13 cellular contexts compared by ENCODE assay signal in genomic region chr7:158776474-158776873, GRCh38. TPM values are rescaled to one million over a fixed set of nuclear protein-coding genes. Genes with fewer than 3 reads are reported as not detected.
A peak's percentile ranks its signal among the peaks of the same experiment; 100 is the strongest.
DNase-seq lines count a peak whose midpoint lies in the region; ATAC-seq and TF ChIP-seq lines count a peak whose summit lies in the region.
"Had no signal": no experiment of that assay in that cellular context is flagged by ENCODE, and none has a peak within 500 bp of the region (broad histone marks: within the 10 kb centered on the region; RNA-seq: fewer than 3 reads in every experiment).

No MANE protein-coding gene starts in this region.

- H3K4me1 Mint-ChIP-seq in activated CD8-positive, alpha-beta T cell treated with anti-CD3 and anti-CD28 coated beads, Interleukin-2, amount 10 ng/mL, durations not matched to agents 7 days and 5 days (ENCODE audit: low read depth), result peaks cover 15% of the 10 kb centered on the region
- H3K4me1 Mint-ChIP-seq in activated CD8-positive, alpha-beta T cell treated with anti-CD3 and anti-CD28 coated beads for 36 hours (ENCODE audit: low read depth), result peaks cover 36% of the 10 kb centered on the region
- H3K4me1 Mint-ChIP-seq in T-helper 17 cell, result peaks cover 18% of the 10 kb centered on the region
- H3K4me1 Mint-ChIP-seq in mesothelial cell of epicardium, result peaks cover 12% of the 10 kb centered on the region

- CTCF ChIA-PET in activated CD8-positive, alpha-beta T cell treated with anti-CD3 and anti-CD28 coated beads, Interleukin-2, amount 10 ng/mL, durations not matched to agents 7 days and 5 days (lab: Charles Lee), result interaction anchor here (0.6 kb wide), 1 partner anchor 9 kb away, joined by 3 read pairs; no protein-coding TSS in a partner anchor
- CTCF ChIA-PET in activated CD8-positive, alpha-beta T cell treated with anti-CD3 and anti-CD28 coated beads for 36 hours (lab: Charles Lee), result no interaction called here

- TF ChIP-seq EP300 in ovary (IDR thresholded peaks at IDR 0.05), result no peak

- H3K27me3 Mint-ChIP-seq in activated CD8-positive, alpha-beta T cell treated with anti-CD3 and anti-CD28 coated beads, Interleukin-2, amount 10 ng/mL, durations not matched to agents 7 days and 5 days (ENCODE audit: low read depth), result no peaks in the 10 kb centered on the region
- no peaks in the 10 kb centered on the region for H3K27me3 Mint-ChIP-seq in activated CD8-positive, alpha-beta T cell treated with anti-CD3 and anti-CD28 coated beads for 36 hours
- H3K27me3 Mint-ChIP-seq in T-helper 17 cell (no peaks in the 10 kb centered on the region), mesothelial cell of epicardium (ENCODE audit: low read depth) (no peaks in the 10 kb centered on the region)

- no peak for TF ChIP-seq POLR2A in ovary (IDR thresholded peaks at IDR 0.05)

- H3K27ac ChIP-seq in thymus (ENCODE audit: low read depth), result peak overlapping the region; percentile 18
- H3K27ac ChIP-seq in ovary, result no peak overlapping the region
- H3K27ac ChIP-seq in lower lobe of right lung, result no peak overlapping the region
- H3K27ac ChIP-seq: A549 had no signal

- no peaks in the 10 kb centered on the region for H3K27me3 ChIP-seq in thymus (ENCODE audit: control insufficient read depth, insufficient read depth)
- H3K27me3 ChIP-seq in ovary, result no peaks in the 10 kb centered on the region
- H3K27me3 ChIP-seq in lower lobe of right lung (ENCODE audit: low read depth), result no peaks in the 10 kb centered on the region

- H3K9me3 ChIP-seq in T-helper 17 cell (ENCODE audit: control insufficient read depth, low read length, poor library complexity, severe bottlenecking), result no peaks in the 10 kb centered on the region
- H3K9me3 ChIP-seq in thymus (ENCODE audit: control insufficient read depth), result no peaks in the 10 kb centered on the region
- no peaks in the 10 kb centered on the region for H3K9me3 ChIP-seq in ovary
- H3K9me3 ChIP-seq in lower lobe of right lung, result no peaks in the 10 kb centered on the region
- H3K9me3 ChIP-seq: A549 had no signal

- 91% methylated on average over 3 of the region's 3 CpGs for WGBS in thymus
- 90 to 96% (median 91%) methylated on average over 3 of the region's 3 CpGs for WGBS in ovary, 3 donors

- H3K36me3 ChIP-seq in thymus (ENCODE audit: control insufficient read depth, insufficient read depth) (peaks cover 27% of the 10 kb centered on the region), ovary (no peaks in the 10 kb centered on the region), lower lobe of right lung (peaks cover 58% of the 10 kb centered on the region)

- peaks cover 12% of the 10 kb centered on the region for H3K4me1 ChIP-seq in thymus (ENCODE audit: control insufficient read depth, insufficient read depth, low read length)
- H3K4me1 ChIP-seq in ovary (ENCODE audit: insufficient read depth), result peaks cover 6% of the 10 kb centered on the region
- peaks cover 21% of the 10 kb centered on the region for H3K4me1 ChIP-seq in lower lobe of right lung
- H3K4me1 ChIP-seq: A549 had no signal

- no peak for TF ChIP-seq CTCF in activated CD8-positive, alpha-beta T cell treated with anti-CD3 and anti-CD28 coated beads for 36 hours (IDR thresholded peaks at IDR 0.05)
- no peak for TF ChIP-seq CTCF in ovary (IDR thresholded peaks at IDR 0.05)
- no peak for TF ChIP-seq CTCF in lower lobe of right lung (IDR thresholded peaks at IDR 0.05)
- TF ChIP-seq CTCF in mesothelial cell of epicardium (IDR thresholded peaks at IDR 0.05; ENCODE audit: unreplicated experiment), result no peak

- H3K27ac Mint-ChIP-seq in activated CD8-positive, alpha-beta T cell treated with anti-CD3 and anti-CD28 coated beads, Interleukin-2, amount 10 ng/mL, durations not matched to agents 7 days and 5 days, result peak overlapping the region; percentile 10
- H3K27ac Mint-ChIP-seq in activated CD8-positive, alpha-beta T cell treated with anti-CD3 and anti-CD28 coated beads for 36 hours, result no peak overlapping the region
- H3K27ac Mint-ChIP-seq in T-helper 17 cell (peak overlapping the region; percentile 91), mesothelial cell of epicardium (no peak overlapping the region)
- H3K27ac Mint-ChIP-seq: HFFc6 had no signal

- POLR2A ChIA-PET in activated CD8-positive, alpha-beta T cell treated with anti-CD3 and anti-CD28 coated beads, Interleukin-2, amount 10 ng/mL, durations not matched to agents 7 days and 5 days (lab: Charles Lee), result interaction anchor here (0.8 to 0.9 kb wide), 2 partner anchors 18 to 53 kb away, joined by 3 read pairs; partner anchors contain the start of gene ESYT2
- POLR2A ChIA-PET in activated CD8-positive, alpha-beta T cell treated with anti-CD3 and anti-CD28 coated beads for 36 hours (lab: Charles Lee), result no interaction called here

- no peak overlapping the region for H3K4me3 ChIP-seq in thymus (ENCODE audit: low read length)
- H3K4me3 ChIP-seq in ovary, result no peak overlapping the region
- no peak overlapping the region for H3K4me3 ChIP-seq in lower lobe of right lung
- H3K4me3 ChIP-seq: A549 had no signal

- DNase-seq in activated CD8-positive, alpha-beta T cell treated with anti-CD3 and anti-CD28 coated beads, Interleukin-2, amount 10 ng/mL, durations not matched to agents 7 days and 5 days, result no peak
- no peak for DNase-seq in activated CD8-positive, alpha-beta T cell treated with anti-CD3 and anti-CD28 coated beads for 36 hours
- DNase-seq in T-helper 17 cell, result no peak
- DNase-seq in left colon, result no peak
- DNase-seq in ovary, result no peak
- DNase-seq in lower lobe of right lung, result no peak
- DNase-seq in mesothelial cell of epicardium (ENCODE audit: low spot score in 2 of 2, unreplicated experiment in 2 of 2), result no peak
- DNase-seq: Calu3, DMS 273 treated with DMSO at 0.1 percent for 48 hours, HCEC 1CT, HFFc6 had no signal

- intact Hi-C loops in activated CD8-positive, alpha-beta T cell treated with anti-CD3 and anti-CD28 coated beads for 36 hours (cut with micrococcal nuclease), result no loop called here
- intact Hi-C loops in left colon (cut with DNase I, micrococcal nuclease), result loop anchor here in 1 of 2 donors (10.0 kb wide), 1 partner anchor 88 kb away; no protein-coding TSS in a partner anchor
- intact Hi-C loops in ovary (cut with DNase I), result no loop called here
- intact Hi-C loops in lower lobe of right lung (cut with DNase I), result no loop called here

- peaks cover 53% of the 10 kb centered on the region for H3K36me3 Mint-ChIP-seq in activated CD8-positive, alpha-beta T cell treated with anti-CD3 and anti-CD28 coated beads, Interleukin-2, amount 10 ng/mL, durations not matched to agents 7 days and 5 days (ENCODE audit: low read depth)
- peaks cover 43% of the 10 kb centered on the region for H3K36me3 Mint-ChIP-seq in activated CD8-positive, alpha-beta T cell treated with anti-CD3 and anti-CD28 coated beads for 36 hours (ENCODE audit: low read depth)
- peaks cover 2% of the 10 kb centered on the region for H3K36me3 Mint-ChIP-seq in T-helper 17 cell (ENCODE audit: low read depth)
- peaks cover 5% of the 10 kb centered on the region for H3K36me3 Mint-ChIP-seq in mesothelial cell of epicardium

- ATAC-seq in activated CD8-positive, alpha-beta T cell treated with anti-CD3 and anti-CD28 coated beads, Interleukin-2, amount 10 ng/mL, durations not matched to agents 7 days and 5 days, result no peak
- ATAC-seq in activated CD8-positive, alpha-beta T cell treated with anti-CD3 and anti-CD28 coated beads for 36 hours, result no peak
- ATAC-seq in T-helper 17 cell (no peak), left colon (peak; percentile 66), lower lobe of right lung (no peak)
- ATAC-seq: A549 had no signal

- H3K4me3 Mint-ChIP-seq in activated CD8-positive, alpha-beta T cell treated with anti-CD3 and anti-CD28 coated beads, Interleukin-2, amount 10 ng/mL, durations not matched to agents 7 days and 5 days, result no peak overlapping the region
- H3K4me3 Mint-ChIP-seq in activated CD8-positive, alpha-beta T cell treated with anti-CD3 and anti-CD28 coated beads for 36 hours, result no peak overlapping the region
- H3K4me3 Mint-ChIP-seq in T-helper 17 cell (peak overlapping the region; percentile 56), mesothelial cell of epicardium (no peak overlapping the region)
- H3K4me3 Mint-ChIP-seq: HFFc6 had no signal

- H3K9me3 Mint-ChIP-seq in activated CD8-positive, alpha-beta T cell treated with anti-CD3 and anti-CD28 coated beads, Interleukin-2, amount 10 ng/mL, durations not matched to agents 7 days and 5 days (ENCODE audit: insufficient read depth), result no peaks in the 10 kb centered on the region
- no peaks in the 10 kb centered on the region for H3K9me3 Mint-ChIP-seq in activated CD8-positive, alpha-beta T cell treated with anti-CD3 and anti-CD28 coated beads for 36 hours
- H3K9me3 Mint-ChIP-seq in mesothelial cell of epicardium, result no peaks in the 10 kb centered on the region
- H3K9me3 Mint-ChIP-seq: HFFc6 had no signal

RNA-seq across cellular contexts. Expression of gene ESYT2, which starts 52.8 kb away (rescaled TPM):
- 10 to 100 TPM; 85.0 to 85.9 TPM for total RNA-seq in activated CD8-positive, alpha-beta T cell treated with anti-CD3 and anti-CD28 coated beads, Interleukin-2, amount 10 ng/mL, durations not matched to agents 7 days and 5 days
- total RNA-seq in activated CD8-positive, alpha-beta T cell treated with anti-CD3 and anti-CD28 coated beads for 36 hours, result 10 to 100 TPM; 55.5 to 56.6 TPM
- total RNA-seq in T-helper 17 cell (100 to 1,000 TPM; 104 to 113 TPM), left colon (10 to 100 TPM; 68.8 to 86.0 TPM), ovary (100 to 1,000 TPM in 3 of 7 donors, 10 to 100 TPM in 4; 72.8 to 147 (median 95.9) TPM), lower lobe of right lung (55.5 TPM), mesothelial cell of epicardium (36.5 to 37.1 TPM (median 36.7 TPM) in 3 replicates)
- polyA plus RNA-seq in thymus (35.7 TPM), ovary (10 to 100 TPM; 42.7 to 83.0 TPM)

Comparison
In these comparisons a context has a peak if more than half of its experiments do, and no peak if none do; other contexts are left out.
1. H3K27ac Mint-ChIP-seq: peak in activated CD8-positive, alpha-beta T cell treated with anti-CD3 and anti-CD28 coated beads, Interleukin-2, amount 10 ng/mL, durations not matched to agents 7 days and 5 days (single experiment) and T-helper 17 cell (single experiment); none in activated CD8-positive, alpha-beta T cell treated with anti-CD3 and anti-CD28 coated beads for 36 hours (single experiment) and mesothelial cell of epicardium (single experiment).